Comparison of ENCODE assay signal across 23 cellular contexts in genomic region chr10:4217653-4218052, GRCh38.
"Had no signal": no experiment of that assay in that cellular context is flagged by ENCODE, and none has a peak within 500 bp of the region (broad histone marks: within the 10 kb centered on the region; RNA-seq: fewer than 3 reads in every experiment).

No MANE protein-coding gene starts in this region.

- H3K27me3 Mint-ChIP-seq: activated naive CD8-positive, alpha-beta T cell had no signal

- H3K9me3 ChIP-seq: esophagus squamous epithelium, thyroid gland, upper lobe of right lung had no signal

- H3K4me3 Mint-ChIP-seq: activated CD4-positive, alpha-beta T cell treated with anti-CD3 and anti-CD28 coated beads for 36 hours; activated naive CD8-positive, alpha-beta T cell; natural killer cell; stimulated activated effector memory CD8-positive, alpha-beta T cell treated with anti-CD3 and anti-CD28 coated beads, Interleukin-12 subunit alpha, Interleukin-12 subunit beta, amount 100 ng/mL, for 72 hours; stimulated activated naive CD8-positive, alpha-beta T cell treated with anti-CD3 and anti-CD28 coated beads, Interleukin-15, Interleukin-2, amounts not matched to agents 100 ng/mL and 50 ng/mL, for 24 hours had no signal

- H3K4me1 ChIP-seq: esophagus squamous epithelium, thyroid gland, upper lobe of right lung had no signal

- H3K27ac ChIP-seq: epithelial cell of prostate, esophagus squamous epithelium, skin epidermis, thyroid gland, upper lobe of right lung had no signal

- H3K4me3 ChIP-seq: esophagus squamous epithelium, skin epidermis, thyroid gland, upper lobe of right lung had no signal

- H3K27ac Mint-ChIP-seq: activated CD4-positive, alpha-beta T cell treated with anti-CD3 and anti-CD28 coated beads for 36 hours; activated naive CD8-positive, alpha-beta T cell; natural killer cell; stimulated activated effector memory CD8-positive, alpha-beta T cell treated with anti-CD3 and anti-CD28 coated beads, Interleukin-12 subunit alpha, Interleukin-12 subunit beta, amount 100 ng/mL, for 72 hours; stimulated activated naive CD8-positive, alpha-beta T cell treated with anti-CD3 and anti-CD28 coated beads, Interleukin-15, Interleukin-2, amounts not matched to agents 100 ng/mL and 50 ng/mL, for 24 hours had no signal

- H3K36me3 Mint-ChIP-seq: activated naive CD8-positive, alpha-beta T cell; natural killer cell; stimulated activated effector memory CD8-positive, alpha-beta T cell treated with anti-CD3 and anti-CD28 coated beads, Interleukin-12 subunit alpha, Interleukin-12 subunit beta, amount 100 ng/mL, for 72 hours had no signal

- H3K4me1 Mint-ChIP-seq: natural killer cell had no signal

- H3K27me3 ChIP-seq: esophagus squamous epithelium, thyroid gland, upper lobe of right lung had no signal

- ATAC-seq: activated CD4-positive, alpha-beta T cell treated with anti-CD3 and anti-CD28 coated beads for 36 hours; natural killer cell; sciatic nerve; stimulated activated effector memory CD8-positive, alpha-beta T cell treated with anti-CD3 and anti-CD28 coated beads, Interleukin-12 subunit alpha, Interleukin-12 subunit beta, amount 100 ng/mL, for 72 hours; upper lobe of right lung had no signal

- H3K36me3 ChIP-seq: esophagus squamous epithelium, thyroid gland, upper lobe of right lung had no signal

- DNase-seq: activated CD4-positive, alpha-beta T cell treated with anti-CD3 and anti-CD28 coated beads for 36 hours; activated CD4-positive, alpha-beta T cell treated with anti-CD3 and anti-CD28 coated beads, Interleukin-2, amount 50 U/mL, for 4 hours; activated CD4-positive, CD25-positive, alpha-beta regulatory T cell; activated effector memory CD4-positive, alpha-beta T cell treated with Interleukin-2 at 50 U/mL for 16 hours; activated naive CD4-positive, alpha-beta T cell treated with Interleukin-2 at 50 U/mL for 16 hours; anterior cingulate cortex; effector CD4-positive, alpha-beta T cell; esophagus squamous epithelium; foreskin melanocyte; midbrain; natural killer cell; posterior cingulate gyrus; stimulated activated CD4-positive, alpha-beta T cell treated with anti-CD3 and anti-CD28 coated beads, Interleukin-4, amount 100 ng/mL, for 24 hours; substantia nigra; T-helper 1 cell; thyroid gland; upper lobe of right lung had no signal
